8 cellular contexts compared by ENCODE assay signal in the genomic region with DNA sequence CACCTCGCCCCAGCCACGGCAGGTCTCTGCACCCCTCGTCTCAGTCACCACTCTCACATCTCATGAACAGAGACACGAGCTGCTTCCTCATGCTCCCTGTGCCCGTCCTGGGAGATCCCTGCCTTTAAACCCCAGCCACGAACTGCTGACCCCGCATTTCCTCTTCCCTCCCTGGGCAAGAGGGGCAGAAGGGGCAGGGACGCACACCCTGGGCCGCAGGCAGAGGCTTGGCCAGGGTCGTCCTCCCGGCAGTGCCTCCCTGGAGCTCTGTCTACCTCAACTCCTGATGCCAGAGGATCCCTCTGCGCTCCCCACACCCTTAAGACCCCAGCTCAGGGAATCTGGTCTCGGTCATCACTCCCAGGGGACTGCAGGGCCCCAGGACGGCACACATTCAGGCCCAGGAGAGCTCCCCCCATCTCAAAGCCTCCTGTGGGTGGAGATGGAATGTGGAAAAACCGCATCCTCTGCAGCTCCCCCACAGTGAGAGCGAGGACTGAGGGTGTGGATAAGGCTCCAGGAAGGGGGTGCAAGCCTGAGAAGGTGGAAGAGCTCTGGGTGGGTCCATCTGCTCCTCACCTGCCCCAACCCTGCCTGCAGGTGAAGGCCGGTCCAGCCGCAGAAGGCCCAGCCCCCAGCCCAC. TPM values are rescaled to one million over a fixed set of nuclear protein-coding genes. Genes with fewer than 3 reads are reported as not detected.
DNase-seq lines count a peak whose midpoint lies in the region; ATAC-seq and TF ChIP-seq lines count a peak whose summit lies in the region.

No MANE protein-coding gene starts in this region.

- no peaks in the 10 kb centered on the region for H3K36me3 Mint-ChIP-seq in brain
- H3K36me3 Mint-ChIP-seq in type B pancreatic cell: no peaks in the 10 kb centered on the region

- H3K27ac ChIP-seq in HUES6 (ENCODE audit: low read depth, low read length): no peak overlapping the region
- peak overlapping the region; percentile 3 to 96 (median 87) for H3K27ac ChIP-seq in right lobe of liver

- H3K9ac ChIP-seq in HUES6 (ENCODE audit: low read length): peak overlapping the region; percentile 47

- intact Hi-C loops in right lobe of liver (cut with DNase I): no loop called here

- H3K4me1 Mint-ChIP-seq in brain (peaks cover 20% of the 10 kb centered on the region), type B pancreatic cell (ENCODE audit: unreplicated experiment) (peaks cover 31% of the 10 kb centered on the region)

- H3K27me3 Mint-ChIP-seq in brain (peaks cover 3% of the 10 kb centered on the region), type B pancreatic cell (peaks cover 3% of the 10 kb centered on the region)

- H3K4me3 ChIP-seq in HUES6 (ENCODE audit: low read depth, low read length): peak overlapping the region; percentile 55
- peak overlapping the region; percentile 61 to 83 (median 64) for H3K4me3 ChIP-seq in right lobe of liver

- peak overlapping the region; percentile 76 to 97 (median 85) for H3K27ac Mint-ChIP-seq in brain
- H3K27ac Mint-ChIP-seq in type B pancreatic cell: peak overlapping the region; percentile 83

- 0 out of 2 replicates have a peak, but pooled peaks cover 2% of the 10 kb centered on the region for H3K36me3 ChIP-seq in HUES6 (ENCODE audit: control insufficient read depth, insufficient read depth, low read length)
- H3K36me3 ChIP-seq in right lobe of liver: no peaks in the 10 kb centered on the region

- H3K27me3 ChIP-seq in HUES6 (ENCODE audit: control insufficient read depth, insufficient read depth, low read length): peaks cover 15% of the 10 kb centered on the region; the same call in 1 of the 2 replicates
- no peaks in the 10 kb centered on the region for H3K27me3 ChIP-seq in right lobe of liver

- no peaks in the 10 kb centered on the region for H3K9me3 ChIP-seq in HUES6 (ENCODE audit: control insufficient read depth, insufficient read depth, low read depth, low read length)
- no peaks in the 10 kb centered on the region for H3K9me3 ChIP-seq in right lobe of liver

- ATAC-seq in right lobe of liver: no peak
- ATAC-seq in GM21737 (IDR thresholded peaks at IDR 0.05; ENCODE audit: unreplicated experiment): no peak
- no peak for ATAC-seq in HG02870 (IDR thresholded peaks at IDR 0.05; ENCODE audit: unreplicated experiment)

- H3K4me3 Mint-ChIP-seq in brain (peak overlapping the region; percentile 81 to 88 (median 86)), type B pancreatic cell (peak overlapping the region; percentile 89)

- no peaks in the 10 kb centered on the region for H3K9me3 Mint-ChIP-seq in brain
- H3K9me3 Mint-ChIP-seq in type B pancreatic cell: no peaks in the 10 kb centered on the region

- TF ChIP-seq CTCF in brain (conservative IDR thresholded peaks at IDR 0.05) (no peak), right lobe of liver (IDR thresholded peaks at IDR 0.05) (no peak), type B pancreatic cell (conservative IDR thresholded peaks at IDR 0.05) (no peak)

- no peak for TF ChIP-seq POLR2A in right lobe of liver (IDR thresholded peaks at IDR 0.05)

- H3K4me1 ChIP-seq in HUES6 (ENCODE audit: control insufficient read depth, insufficient read depth, low read length) (peaks cover 21% of the 10 kb centered on the region), right lobe of liver (peaks cover 0 to 38% (median 14%) of the 10 kb centered on the region in 4 donors)

- DNase-seq in Ammon's horn (ENCODE audit: low spot score): peak; percentile 46
- no peak for DNase-seq in right lobe of liver
- no peak for DNase-seq in type B pancreatic cell (ENCODE audit: extremely low spot score, unreplicated experiment)
- DNase-seq in NCI-H1417 treated with DMSO at 0.1 percent for 48 hours (lab: John Stamatoyannopoulos, UW): no peak

- 33% methylated on average over 7 of the region's 18 CpGs for WGBS in right lobe of liver (ENCODE audit: insufficient coverage, low coverage, low lambda C conversion rate, missing lambda C conversion rate)

RNA-seq across cellular contexts. Expression of a gene that starts 1.2 kb away (rescaled TPM):
- polyA plus RNA-seq in brain (ENCODE audit: insufficient read depth, low read depth, low replicate concordance): 36.7 TPM
- 10 to 100 TPM; 30.5 to 57.3 (median 36.2) TPM for total RNA-seq in right lobe of liver
- 36.4 and 47.2 TPM in 2 replicates for total RNA-seq in type B pancreatic cell (ENCODE audit: low replicate concordance)
